ENCODE assay signal across 8 cellular contexts in the genomic region with DNA sequence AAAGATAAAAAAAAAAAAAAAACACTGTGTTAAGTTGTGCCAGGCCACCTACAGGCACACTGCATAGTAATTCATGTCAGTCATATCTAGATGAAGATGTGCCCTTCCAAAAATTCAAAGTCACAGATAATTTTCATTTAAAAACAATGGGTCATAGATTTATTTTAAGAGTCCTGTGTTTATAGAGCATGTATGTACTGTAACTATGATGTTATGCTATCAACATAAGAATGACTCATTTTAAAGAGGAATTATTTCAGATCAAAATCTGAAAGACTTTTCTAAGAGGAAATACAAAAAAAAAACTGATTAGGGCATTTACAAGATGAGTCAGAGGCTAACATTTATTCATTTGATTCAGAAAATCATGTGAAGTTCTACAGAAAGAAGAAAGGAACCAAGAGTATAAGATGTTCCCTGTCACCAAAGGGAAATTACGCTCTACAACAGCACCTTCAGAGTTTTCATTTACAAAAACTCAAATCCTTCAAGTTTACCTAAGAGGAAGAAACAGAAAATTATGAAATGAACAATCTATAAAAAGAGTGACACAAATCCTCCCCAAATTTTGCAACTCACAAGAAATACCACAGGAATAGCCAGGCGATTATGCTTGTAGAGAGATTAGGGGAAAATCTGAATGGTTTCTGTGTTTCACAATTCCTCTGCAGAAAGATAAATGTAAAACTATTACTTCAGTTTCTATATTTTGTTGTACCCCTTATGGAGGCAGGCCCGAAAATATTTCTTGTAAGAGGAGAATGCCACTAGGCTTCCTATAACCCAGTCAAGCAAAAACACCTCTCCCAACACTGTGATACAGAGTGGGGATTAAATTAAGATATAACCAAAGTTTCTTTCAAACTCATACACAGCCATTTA. TPM values are rescaled to one million over a fixed set of nuclear protein-coding genes. Genes with fewer than 3 reads are reported as not detected.
DNase-seq lines count a peak whose midpoint lies in the region; ATAC-seq, FAIRE-seq and TF ChIP-seq lines count a peak whose summit lies in the region.

No MANE protein-coding gene starts in this region.

- peak overlapping the region; percentile 63 for H3K4me3 Mint-ChIP-seq in activated T-cell treated with anti-CD3 and anti-CD28 coated beads, Interleukin-2, amount 50 U/mL, for 4 hours
- no peak overlapping the region for H3K4me3 Mint-ChIP-seq in progenitor cell of endocrine pancreas (ENCODE audit: low read depth)

- FAIRE-seq in endometrium (lab: Jason Lieb, UNC): peak; percentile 31

- H3K27me3 Mint-ChIP-seq in activated T-cell treated with anti-CD3 and anti-CD28 coated beads, Interleukin-2, amount 50 U/mL, for 4 hours (ENCODE audit: low read depth): no peaks in the 10 kb centered on the region
- no peaks in the 10 kb centered on the region for H3K27me3 Mint-ChIP-seq in progenitor cell of endocrine pancreas

- DNase-seq in activated T-cell treated with anti-CD3 and anti-CD28 coated beads, Interleukin-2, amount 50 U/mL, for 4 hours: no peak
- no peak for DNase-seq in activated T-cell treated with anti-CD3 and anti-CD28 coated beads, Interleukin-2, amount 50 U/mL, for 48 hours
- DNase-seq in RPMI7951 (ENCODE audit: low read depth) (peak; percentile 61), progenitor cell of endocrine pancreas (ENCODE audit: low spot score, unreplicated experiment) (no peak), activated gamma-delta T cell (lab: John Stamatoyannopoulos, UW) (no peak), DMS114 treated with DMSO at 0.1 percent for 48 hours (lab: John Stamatoyannopoulos, UW; ENCODE audit: unreplicated experiment) (no peak)
- no peak for DNase-seq in activated CD8-positive, alpha-beta memory T cell treated with anti-CD3 and anti-CD28 coated beads, Interleukin-2, amount 50 U/mL, for 48 hours

- H3K9me3 Mint-ChIP-seq in activated T-cell treated with anti-CD3 and anti-CD28 coated beads, Interleukin-2, amount 50 U/mL, for 4 hours: no peaks in the 10 kb centered on the region
- H3K9me3 Mint-ChIP-seq in progenitor cell of endocrine pancreas (ENCODE audit: low read depth): peaks cover 3% of the 10 kb centered on the region

- peaks cover 10% of the 10 kb centered on the region for H3K36me3 Mint-ChIP-seq in activated T-cell treated with anti-CD3 and anti-CD28 coated beads, Interleukin-2, amount 50 U/mL, for 4 hours (ENCODE audit: insufficient read depth)
- H3K36me3 Mint-ChIP-seq in progenitor cell of endocrine pancreas (ENCODE audit: insufficient read depth): peaks cover 3% of the 10 kb centered on the region

- peak; percentile 71 to 73 for ATAC-seq in activated T-cell treated with anti-CD3 and anti-CD28 coated beads, Interleukin-2, amount 50 U/mL, for 4 hours

- H3K4me1 Mint-ChIP-seq in activated T-cell treated with anti-CD3 and anti-CD28 coated beads, Interleukin-2, amount 50 U/mL, for 4 hours (ENCODE audit: low read depth): peaks cover 21% of the 10 kb centered on the region
- peaks cover 3% of the 10 kb centered on the region for H3K4me1 Mint-ChIP-seq in progenitor cell of endocrine pancreas (ENCODE audit: low read depth)

- peak overlapping the region; percentile 10 for H3K27ac Mint-ChIP-seq in progenitor cell of endocrine pancreas

- TF ChIP-seq CTCF in progenitor cell of endocrine pancreas (IDR thresholded peaks at IDR 0.05; ENCODE audit: unreplicated experiment): no peak

RNA-seq across cellular contexts. Expression of gene TP53BP2, which starts 13.8 kb away (rescaled TPM):
- 10 to 100 TPM; 60.9 to 89.1 (median 79.1) TPM for total RNA-seq in activated T-cell treated with anti-CD3 and anti-CD28 coated beads, Interleukin-2, amount 50 U/mL, for 4 hours
- 19.2 and 23.7 TPM in 2 replicates for total RNA-seq in RPMI7951 (2014; rRNA removed; shearing (Covaris generic))
- total RNA-seq in progenitor cell of endocrine pancreas: 57.9 and 59.2 TPM in 2 replicates
